ENCODE assay signal across 8 cellular contexts in genomic region chr16:81703177-81704155, GRCh38.
DNase-seq lines count a peak whose midpoint lies in the region; ATAC-seq and TF ChIP-seq lines count a peak whose summit lies in the region.
"Had no signal": no experiment of that assay in that cellular context is flagged by ENCODE, and none has a peak within 500 bp of the region (broad histone marks: within the 10 kb centered on the region; RNA-seq: fewer than 3 reads in every experiment).

No MANE protein-coding gene starts in this region.

- peaks cover 13% of the 10 kb centered on the region for H3K4me1 ChIP-seq in GM23248 (ENCODE audit: insufficient read depth)
- H3K4me1 ChIP-seq in RWPE2 (ENCODE audit: insufficient read depth, poor library complexity, severe bottlenecking): peaks cover 3% of the 10 kb centered on the region
- peaks cover 0 to 35% (median 33%) of the 10 kb centered on the region in 4 donors for H3K4me1 ChIP-seq in sigmoid colon

- H3K9me3 ChIP-seq in GM23248 (ENCODE audit: low read depth): no peaks in the 10 kb centered on the region
- no peaks in the 10 kb centered on the region for H3K9me3 ChIP-seq in RWPE2 (ENCODE audit: severe bottlenecking)
- H3K9me3 ChIP-seq in sigmoid colon: no peaks in the 10 kb centered on the region
- H3K9me3 ChIP-seq: upper lobe of left lung had no signal

- H3K27me3 ChIP-seq in GM23248 (replicated peaks; ENCODE audit: insufficient read depth): no peaks in the 10 kb centered on the region
- H3K27me3 ChIP-seq in RWPE2 (ENCODE audit: insufficient read depth, poor library complexity, severe bottlenecking): no peaks in the 10 kb centered on the region
- H3K27me3 ChIP-seq in sigmoid colon: no peaks in the 10 kb centered on the region
- H3K27me3 ChIP-seq: upper lobe of left lung had no signal

- H2AFZ ChIP-seq in GM23248: no peak overlapping the region

- H3F3A ChIP-seq in GM23248 (ENCODE audit: insufficient read depth): peaks cover 8% of the 10 kb centered on the region; the same call in 1 of the 2 replicates

- TF ChIP-seq POLR2A in sigmoid colon (IDR thresholded peaks at IDR 0.05): no peak

- DNase-seq in GM23248 (peak; percentile 97), RWPE2 (ENCODE audit: low spot score) (no peak), fibroblast of peridontal ligament (ENCODE audit: extremely low read depth) (peak; percentile 77), sigmoid colon (no peak), cerebellum (ENCODE audit: low spot score) (no peak)
- DNase-seq in activated CD4-positive, CD25-positive, alpha-beta regulatory T cell (lab: John Stamatoyannopoulos, UW): no peak
- DNase-seq: upper lobe of left lung had no signal

- no peaks in the 10 kb centered on the region for H3K9me2 ChIP-seq in GM23248 (ENCODE audit: insufficient read depth)

- peak overlapping the region; percentile 69 for H3K9ac ChIP-seq in GM23248

- H3K79me2 ChIP-seq in GM23248 (ENCODE audit: insufficient read depth): no peaks in the 10 kb centered on the region

- peaks cover 4% of the 10 kb centered on the region; the same call in 1 of the 2 replicates for H3K36me3 ChIP-seq in GM23248 (ENCODE audit: low read depth)
- peaks cover 86% of the 10 kb centered on the region for H3K36me3 ChIP-seq in RWPE2 (ENCODE audit: low read depth)
- H3K36me3 ChIP-seq in sigmoid colon: peaks cover 5 to 89% (median 27%) of the 10 kb centered on the region in 4 donors

- no peak overlapping the region for H3K4me2 ChIP-seq in GM23248 (ENCODE audit: unreplicated experiment)

- intact Hi-C loops in sigmoid colon (cut with DNase I): no loop called here

- H3K4me3 ChIP-seq in GM23248 (no peak overlapping the region), RWPE2 (ENCODE audit: severe bottlenecking) (no peak overlapping the region), sigmoid colon (no peak overlapping the region)
- H3K4me3 ChIP-seq: upper lobe of left lung had no signal

- H3K27ac ChIP-seq in GM23248 (peak overlapping the region; percentile 70), RWPE2 (ENCODE audit: poor library complexity, severe bottlenecking) (no peak overlapping the region), sigmoid colon (peak overlapping the region in 3 of 4 donors; percentile 32 to 70 (median 63))
- H3K27ac ChIP-seq: upper lobe of left lung had no signal

- no peaks in the 10 kb centered on the region for H4K20me1 ChIP-seq in GM23248 (ENCODE audit: insufficient read depth)

- ATAC-seq in RWPE2 (ENCODE audit: low read depth) (peak; percentile 50; the same call in 2 of the 3 replicates), HG03159 (IDR thresholded peaks at IDR 0.05; ENCODE audit: unreplicated experiment) (no peak)

- TF ChIP-seq CTCF in RWPE2 (IDR thresholded peaks at IDR 0.05; ENCODE audit: poor library complexity, severe bottlenecking) (no peak), sigmoid colon (IDR thresholded peaks at IDR 0.05) (no peak)

- in situ Hi-C loops in GM23248 (cut with MboI): no loop called here

- no peak for TF ChIP-seq EP300 in sigmoid colon (IDR thresholded peaks at IDR 0.05)

- WGBS in GM23248 (ENCODE audit: low coverage in 1 of 2, low lambda C conversion rate in 2 of 2, missing lambda C conversion rate in 2 of 2), 2 experiments: 47 to 50% methylated on average over 19 to 27 of the region's 27 CpGs
- WGBS in sigmoid colon, 2 donors: 83 to 88% methylated on average over 27 of the region's 27 CpGs

Comparison
In these comparisons a context has a peak if more than half of its experiments do, and no peak if none do; other contexts are left out.
1. DNase-seq: peak in GM23248 (single experiment) and fibroblast of peridontal ligament (single experiment); none in RWPE2 (single experiment), sigmoid colon (single experiment), activated CD4-positive, CD25-positive, alpha-beta regulatory T cell (0 of 4) and cerebellum (single experiment).